14 cellular contexts compared by ENCODE assay signal in the genomic region with DNA sequence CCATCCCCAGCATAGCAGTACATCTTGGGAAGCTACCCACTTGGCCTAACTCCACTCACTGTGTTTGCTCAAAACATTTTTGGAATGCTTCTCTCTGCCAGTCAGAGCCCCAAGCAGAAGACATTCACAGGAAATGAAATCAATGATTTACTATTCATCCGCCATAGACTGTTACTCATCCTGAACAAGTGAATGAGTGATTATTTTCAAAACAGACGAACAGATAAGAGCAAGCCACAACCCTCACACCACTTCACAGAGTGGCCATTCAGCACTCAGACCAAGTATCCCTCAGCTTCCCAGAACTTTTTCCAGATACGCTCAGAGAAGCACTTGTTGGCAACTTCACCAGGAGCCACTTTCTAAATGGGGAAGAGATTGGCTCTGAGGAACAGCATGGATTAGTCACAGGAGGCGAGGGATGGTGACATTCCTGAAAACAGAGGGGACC. TPM values are rescaled to one million over a fixed set of nuclear protein-coding genes. Genes with fewer than 3 reads are reported as not detected.
DNase-seq lines count a peak whose midpoint lies in the region; ATAC-seq, FAIRE-seq and TF ChIP-seq lines count a peak whose summit lies in the region.
"Had no signal": no experiment of that assay in that cellular context is flagged by ENCODE, and none has a peak within 500 bp of the region (broad histone marks: within the 10 kb centered on the region; RNA-seq: fewer than 3 reads in every experiment).

No MANE protein-coding gene starts in this region.

- no peak overlapping the region for H2AK5ac ChIP-seq in trophoblast cell (ENCODE audit: low read length)

- H3K23ac ChIP-seq in trophoblast cell (ENCODE audit: low read length) = no peak overlapping the region

- H3K79me2 ChIP-seq in mammary epithelial cell (ENCODE audit: insufficient read depth, low read length) = no peaks in the 10 kb centered on the region
- no peaks in the 10 kb centered on the region for H3K79me2 ChIP-seq in trophoblast cell (ENCODE audit: control insufficient read depth, insufficient read depth, low read length, poor library complexity)

- no peak overlapping the region for H3K14ac ChIP-seq in trophoblast cell (ENCODE audit: low read length)

- no peak overlapping the region for H4K91ac ChIP-seq in trophoblast cell (ENCODE audit: low read depth, low read length)

- dilution Hi-C loops in mammary epithelial cell (cut with HindIII; ENCODE audit: low sequenced_read_pairs) = loop anchor here (10.0 kb wide), 1 partner anchor 62 kb away; no protein-coding TSS in a partner anchor

- H3K4ac ChIP-seq in trophoblast cell (ENCODE audit: low read depth, low read length) = no peak overlapping the region

- no peaks in the 10 kb centered on the region for H4K20me1 ChIP-seq in mammary epithelial cell (ENCODE audit: insufficient read depth, low read length)

- peak; percentile 8 to 37; a peak in 1 of 5 replicates for TF ChIP-seq RAD21 in A549 (conservative IDR thresholded peaks at IDR 0.05 in 1 of 2, IDR thresholded peaks at IDR 0.05 in 1 of 2)

- peak; percentile 81 to 84 for TF ChIP-seq EP300 in A549 (IDR thresholded peaks at IDR 0.05)

- H3K4me1 ChIP-seq in A549 (peaks cover 49% of the 10 kb centered on the region), mammary epithelial cell (ENCODE audit: insufficient read depth, low read length) (peaks cover 27% of the 10 kb centered on the region), left lung (peaks cover 0 to 10% of the 10 kb centered on the region in 2 donors), trophoblast cell (ENCODE audit: control insufficient read depth in 1 of 2, insufficient read depth in 2 of 2, low read length in 2 of 2) (peaks cover 2 to 3% of the 10 kb centered on the region in 2 experiments)
- H3K4me1 ChIP-seq: ascending aorta had no signal

- peak; percentile 74 for FAIRE-seq in A549 (lab: Jason Lieb, UNC)

- H2BK12ac ChIP-seq in trophoblast cell (ENCODE audit: low read length) = no peak overlapping the region

- H2AFZ ChIP-seq in mammary epithelial cell (ENCODE audit: low read depth, low read length) (peak overlapping the region; percentile 58), trophoblast cell (ENCODE audit: insufficient read depth, low read length, poor library complexity) (no peak overlapping the region)

- H3K79me1 ChIP-seq in trophoblast cell (ENCODE audit: low read length) = no peaks in the 10 kb centered on the region

- H3K27ac ChIP-seq in A549 (peak overlapping the region; percentile 92 to 97), mammary epithelial cell (ENCODE audit: insufficient read depth, low read depth, low read length) (peak overlapping the region; percentile 48), left lung (no peak overlapping the region), trophoblast cell (ENCODE audit: low read depth, low read length) (no peak overlapping the region)
- H3K27ac ChIP-seq: ascending aorta, C4-2B had no signal

- TF ChIP-seq POLR2A in A549 (IDR thresholded peaks at IDR 0.05; ENCODE audit: low read length) = no peak

- H3K4me3 ChIP-seq in A549 (peak overlapping the region; percentile 24), mammary epithelial cell (replicated peaks in 1 of 3; ENCODE audit: insufficient read depth in 1 of 3, low read depth in 2 of 3, low read length in 3 of 3) (no peak overlapping the region), left lung (no peak overlapping the region), trophoblast cell (ENCODE audit: low read depth, low read length) (no peak overlapping the region)
- H3K4me3 ChIP-seq: ascending aorta had no signal

- 3% methylated on average over 4 of the region's 4 CpGs for WGBS in A549 (ENCODE audit: missing lambda C conversion rate)
- 0% methylated on average over 4 of the region's 4 CpGs for WGBS in mammary epithelial cell (ENCODE audit: low coverage, missing lambda C conversion rate)
- no CpG with 5 or more reads among the region's 4 CpGs for WGBS in trophoblast cell (ENCODE audit: extremely low coverage, insufficient coverage, insufficient read length)

- H3K18ac ChIP-seq in trophoblast cell (ENCODE audit: low read length) = no peak overlapping the region

- intact Hi-C loops in mammary epithelial cell (cut with micrococcal nuclease) = no loop called here
- intact Hi-C loops in left lung (cut with DNase I) = no loop called here

- DNase-seq in A549 (ENCODE audit: low read depth in 1 of 2, low spot score in 1 of 2) = peak; percentile 82 to 95
- DNase-seq in HT1080 (ENCODE audit: low read depth) = peak; percentile 99
- DNase-seq in mammary epithelial cell = peak; percentile 80
- DNase-seq in left lung = no peak
- no peak for DNase-seq in trophoblast cell
- no peak for DNase-seq in RPMI8226
- no peak for DNase-seq in NAMALWA (ENCODE audit: low spot score)
- no peak for DNase-seq in NCI-H1694 treated with DMSO at 0.1 percent for 48 hours (lab: John Stamatoyannopoulos, UW)
- DNase-seq: activated CD8-positive, alpha-beta T cell treated with anti-CD3 and anti-CD28 coated beads for 36 hours; H7; KBM-7; NK-92 treated with Interleukin-12 subunit alpha and Interleukin-12 subunit beta, amount 100 ng/mL, for 24 hours had no signal

- no TSS peak for BruUV-seq in mammary epithelial cell (replicated peaks; lab: Mats Ljungman, UMichigan)

- H3K9me3 ChIP-seq in A549 (no peaks in the 10 kb centered on the region), mammary epithelial cell (replicated peaks; ENCODE audit: insufficient read depth, low read length) (no peaks in the 10 kb centered on the region), left lung (no peaks in the 10 kb centered on the region), trophoblast cell (ENCODE audit: insufficient read depth, low read depth, low read length) (peaks cover 1% of the 10 kb centered on the region)
- H3K9me3 ChIP-seq: ascending aorta had no signal

- no peak for TF ChIP-seq CTCF in A549 (IDR thresholded peaks at IDR 0.05)
- TF ChIP-seq CTCF in mammary epithelial cell (conservative IDR thresholded peaks at IDR 0.05 in 1 of 2, IDR thresholded peaks at IDR 0.05 in 1 of 2; ENCODE audit: extremely low read depth in 1 of 2, insufficient read depth in 1 of 2, low read depth in 1 of 2, low read length in 2 of 2) = no peak
- TF ChIP-seq CTCF in left lung (IDR thresholded peaks at IDR 0.05) = no peak

- H3K27me3 ChIP-seq in mammary epithelial cell (ENCODE audit: insufficient read depth, low read length) (no peaks in the 10 kb centered on the region), left lung (no peaks in the 10 kb centered on the region), trophoblast cell (ENCODE audit: insufficient read depth, low read length) (no peaks in the 10 kb centered on the region)
- H3K27me3 ChIP-seq: ascending aorta had no signal

- H2BK120ac ChIP-seq in trophoblast cell (ENCODE audit: insufficient read depth, low read length, poor library complexity) = no peak overlapping the region

- CTCF ChIA-PET in A549 (lab: Yijun Ruan, JAX) = interaction anchor here (1.1 to 2.3 kb wide), 8 partner anchors 9 to 212 kb away, joined by 3 to 10 read pairs (median 4); no protein-coding TSS in a partner anchor
- CTCF ChIA-PET in mammary epithelial cell (lab: Charles Lee; ENCODE audit: low non-redundant PET) = no interaction called here

- POLR2A ChIA-PET in A549 (lab: Yijun Ruan, JAX) = interaction anchor here (0.6 to 2.0 kb wide), 8 partner anchors 10 to 420 kb away, joined by 3 to 42 read pairs (median 3); a partner anchor contains a TSS

- H3K4me2 ChIP-seq in A549 = peak overlapping the region; percentile 91
- H3K4me2 ChIP-seq in mammary epithelial cell (ENCODE audit: insufficient read depth, low read depth, low read length) = peak overlapping the region; percentile 61
- H3K4me2 ChIP-seq in trophoblast cell (ENCODE audit: low read length) = no peak overlapping the region

- no peak overlapping the region for H4K12ac ChIP-seq in trophoblast cell (ENCODE audit: low read depth, low read length)

- ATAC-seq in A549 (peak; percentile 95 to 96), left lung (peak; percentile 73)
- ATAC-seq: activated CD8-positive, alpha-beta T cell treated with anti-CD3 and anti-CD28 coated beads for 36 hours had no signal

- in situ Hi-C loops in mammary epithelial cell (cut with MboI; ENCODE audit: low sequenced_read_pairs in 2 of 2) = no loop called here

- H2BK5ac ChIP-seq in trophoblast cell (ENCODE audit: low read depth, low read length, poor library complexity) = no peak overlapping the region

- H3K9ac ChIP-seq in mammary epithelial cell (ENCODE audit: insufficient read depth, low read length) (no peak overlapping the region), trophoblast cell (ENCODE audit: low read length) (no peak overlapping the region)

- H3K36me3 ChIP-seq in mammary epithelial cell (ENCODE audit: insufficient read depth, low read length) (no peaks in the 10 kb centered on the region), left lung (no peaks in the 10 kb centered on the region), trophoblast cell (ENCODE audit: control insufficient read depth in 1 of 2, insufficient read depth in 2 of 2, low read length in 2 of 2) (no peaks in the 10 kb centered on the region)
- H3K36me3 ChIP-seq: ascending aorta had no signal

- H4K8ac ChIP-seq in trophoblast cell (ENCODE audit: low read depth, low read length) = no peak overlapping the region

TF ChIP-seq in A549, 52 proteins besides CTCF, POLR2A, EP300 and RAD21 (continues in another document):
- peak; percentile 73 to 81; a peak in 4 of 5 replicates for TF ChIP-seq JUN (IDR thresholded peaks at IDR 0.05)
- no peak for TF ChIP-seq ESRRA (IDR thresholded peaks at IDR 0.05; ENCODE audit: borderline replicate concordance, low read length)
- TF ChIP-seq EHMT2 (IDR thresholded peaks at IDR 0.05; ENCODE audit: low read depth) = no peak
- TF ChIP-seq MAZ (IDR thresholded peaks at IDR 0.05; ENCODE audit: borderline replicate concordance, low read depth, low read length) = no peak
- TF ChIP-seq SMC3 (IDR thresholded peaks at IDR 0.05) = 0 out of 3 replicates have a peak, but pooled peaks have one; percentile 5
- TF ChIP-seq, protein P1, sequence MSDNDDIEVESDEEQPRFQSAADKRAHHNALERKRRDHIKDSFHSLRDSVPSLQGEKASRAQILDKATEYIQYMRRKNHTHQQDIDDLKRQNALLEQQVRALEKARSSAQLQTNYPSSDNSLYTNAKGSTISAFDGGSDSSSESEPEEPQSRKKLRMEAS (IDR thresholded peaks at IDR 0.05) = peak; percentile 63
- TF ChIP-seq JUNB (IDR thresholded peaks at IDR 0.05) = peak; percentile 90

RNA-seq across cellular contexts. Expression of a gene that starts 13.0 kb away (rescaled TPM):
- polyA plus RNA-seq in A549 (2011; rRNA removed) (43.0 and 52.2 TPM in 2 replicates), A549 (2017; fragmentation: RNase III; extraction: RNeasy Plus Mini Kit Qiagen cat#74134 plus additional on column Dnase treatment) (26.8 to 33.4 TPM (median 32.5 TPM) in 3 replicates), mammary epithelial cell (56.0 TPM)
- 22.4 and 29.5 TPM in 2 replicates for polyA plus RNA-seq in A549 (2012; cell fraction: cytosol; rRNA removed)
- polyA plus RNA-seq in A549 (2012; cell fraction: nucleus; rRNA removed) = 25.3 and 30.1 TPM in 2 replicates
- 215 and 227 TPM in 2 replicates for polyA minus RNA-seq in A549 (2011; rRNA and poly(A)+ RNA removed)
- total RNA-seq in HT1080 (2014; rRNA removed; shearing (Covaris generic)) = 99.8 and 175 TPM in 2 replicates
- polyA plus RNA-seq in HT1080 (2015; cell fraction: cytosol; rRNA removed) = 51.5 and 55.4 TPM in 2 replicates
- 34.2 and 39.1 TPM in 2 replicates for polyA plus RNA-seq in HT1080 (2015; cell fraction: nucleus; rRNA removed)
- total RNA-seq in mammary epithelial cell (10 to 100 TPM; 50.7 to 70.3 TPM), left lung (10 to 100 TPM; 19.3 to 38.6 TPM)
- polyA minus RNA-seq in mammary epithelial cell = 39.2 TPM
- 67.0 and 69.0 TPM in 2 replicates for polyA plus RNA-seq in trophoblast cell (2013)

Comparison
In these comparisons a context has a peak if more than half of its experiments do, and no peak if none do; other contexts are left out.
1. DNase-seq: peak in A549 (2 of 2), HT1080 (single experiment) and mammary epithelial cell (single experiment); none in left lung (0 of 2), trophoblast cell (0 of 2), RPMI8226 (single experiment), NAMALWA (single experiment) and NCI-H1694 treated with DMSO at 0.1 percent for 48 hours (single experiment).
2. H3K27ac ChIP-seq: peak in A549 (2 of 2) and mammary epithelial cell (single experiment); none in left lung (0 of 2) and trophoblast cell (single experiment).